Comparison of ENCODE assay signal across 14 cellular contexts in the genomic region with DNA sequence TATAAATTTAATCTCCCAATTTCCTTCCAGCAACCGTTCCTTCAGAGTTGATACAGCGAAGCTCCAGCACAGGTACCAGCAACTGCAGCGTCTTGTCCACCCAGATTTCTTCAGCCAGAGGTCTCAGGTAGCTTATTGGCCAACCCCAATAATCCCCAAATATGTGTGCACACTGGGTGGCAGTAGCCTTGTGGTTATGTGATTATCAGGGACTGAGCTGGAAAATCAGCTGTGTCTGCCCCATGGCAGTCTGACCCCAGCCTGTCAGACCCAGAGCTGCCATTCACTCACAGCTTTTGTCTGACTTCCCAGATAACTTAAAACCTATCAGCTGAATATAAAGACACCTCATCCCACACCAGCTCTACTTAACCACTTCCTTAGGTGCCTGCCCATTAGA. TPM values are rescaled to one million over a fixed set of nuclear protein-coding genes. Genes with fewer than 3 reads are reported as not detected.
DNase-seq lines count a peak whose midpoint lies in the region; ATAC-seq and TF ChIP-seq lines count a peak whose summit lies in the region.
"Had no signal": no experiment of that assay in that cellular context is flagged by ENCODE, and none has a peak within 500 bp of the region (broad histone marks: within the 10 kb centered on the region; RNA-seq: fewer than 3 reads in every experiment).

No MANE protein-coding gene starts in this region.

- peaks cover 6% of the 10 kb centered on the region; the same call in 1 of the 2 replicates for H4K20me1 ChIP-seq in DOHH2 (ENCODE audit: control insufficient read depth, insufficient read depth, low read depth, low read length)

- H3K9me2 ChIP-seq in DOHH2 (replicated peaks; ENCODE audit: control insufficient read depth, low read length), result no peaks in the 10 kb centered on the region

- no peaks in the 10 kb centered on the region for H3K27me3 ChIP-seq in CD4-positive, alpha-beta T cell (ENCODE audit: control insufficient read depth, insufficient read depth, low read length)
- no peaks in the 10 kb centered on the region for H3K27me3 ChIP-seq in DOHH2 (ENCODE audit: control insufficient read depth, low read length)
- H3K27me3 ChIP-seq: BE2C, brain microvascular endothelial cell, tibial artery had no signal

- peaks cover 34% of the 10 kb centered on the region for H3K4me1 Mint-ChIP-seq in CD4-positive, alpha-beta T cell (ENCODE audit: low read depth)
- peaks cover 32% of the 10 kb centered on the region for H3K4me1 Mint-ChIP-seq in activated B cell treated with CpG ODN at 0.5 μM for 24 hours

- no peaks in the 10 kb centered on the region for H3K9me3 ChIP-seq in CD4-positive, alpha-beta T cell (ENCODE audit: control insufficient read depth, low read length)
- H3K9me3 ChIP-seq in DOHH2 (ENCODE audit: control insufficient read depth, insufficient read depth, low read length) (no peaks in the 10 kb centered on the region), mesodermal cell (ENCODE audit: control insufficient read depth, low read length) (no peaks in the 10 kb centered on the region)
- H3K9me3 ChIP-seq: BE2C, prostate gland, tibial artery had no signal

- H3K4me3 ChIP-seq in DOHH2 (ENCODE audit: low read length) (no peak overlapping the region), mesodermal cell (ENCODE audit: extremely low read depth, insufficient read depth, low read length, poor library complexity, severe bottlenecking) (peak overlapping the region; percentile 99)
- H3K4me3 ChIP-seq: prostate gland had no signal

- H3F3A ChIP-seq in DOHH2 (ENCODE audit: control insufficient read depth, insufficient read depth), result peaks cover 5% of the 10 kb centered on the region

- H3K36me3 Mint-ChIP-seq in CD4-positive, alpha-beta T cell (ENCODE audit: low read depth), result peaks cover 48% of the 10 kb centered on the region
- H3K36me3 Mint-ChIP-seq in activated B cell treated with CpG ODN at 0.5 μM for 24 hours (ENCODE audit: low read depth), result peaks cover 59% of the 10 kb centered on the region

- 93 to 100% methylated on average over 2 to 3 of the region's 3 CpGs for WGBS in mesodermal cell (ENCODE audit: insufficient coverage in 2 of 2), 2 experiments

- H3K27ac Mint-ChIP-seq in CD4-positive, alpha-beta T cell, result no peak overlapping the region
- H3K27ac Mint-ChIP-seq in activated B cell treated with CpG ODN at 0.5 μM for 24 hours, result peak overlapping the region; percentile 9

- no peak for TF ChIP-seq CTCF in CD4-positive, alpha-beta T cell (IDR thresholded peaks at IDR 0.05)
- TF ChIP-seq CTCF in DOHH2 (IDR thresholded peaks at IDR 0.05; ENCODE audit: low read depth, low read length, poor library complexity, severe bottlenecking) (no peak), activated B cell treated with CpG ODN at 0.5 μM for 24 hours (IDR thresholded peaks at IDR 0.05) (no peak)

- CTCF ChIA-PET in CD4-positive, alpha-beta T cell (lab: Charles Lee), result no interaction called here
- CTCF ChIA-PET in activated B cell treated with CpG ODN at 0.5 μM for 24 hours (lab: Charles Lee), result no interaction called here

- intact Hi-C loops in CD4-positive, alpha-beta T cell (cut with DNase I, micrococcal nuclease), result loop anchor here (1.0 to 5.0 kb wide), 3 partner anchors 28 to 328 kb away; partner anchors contain the start of genes CCDC117 (in 1 of the 2), KREMEN1 (in 1 of the 2) and XBP1 (in 1 of the 2)
- intact Hi-C loops in activated B cell treated with CpG ODN at 0.5 μM for 24 hours (cut with micrococcal nuclease), result loop anchor here (2.0 to 5.0 kb wide), 4 partner anchors 37 to 523 kb away; partner anchors contain the start of genes EWSR1, KREMEN1 and RHBDD3

- no peak for DNase-seq in CD4-positive, alpha-beta T cell
- DNase-seq in activated B cell treated with CpG ODN at 0.5 μM for 24 hours (no peak), EL (no peak)
- DNase-seq: activated naive CD4-positive, alpha-beta T cell treated with anti-CD3 and anti-CD28 coated beads, Interleukin-2, amount 50 U/mL, for 16 hours; BE2C; brain microvascular endothelial cell; cortex of kidney; NCI-H187 treated with DMSO at 0.1 percent for 48 hours; tibial artery had no signal

- POLR2A ChIA-PET in CD4-positive, alpha-beta T cell (lab: Charles Lee), result interaction anchor here (1.1 to 1.2 kb wide), 2 partner anchors 29 to 57 kb away, joined by 4 to 5 read pairs; partner anchors contain the start of genes CCDC117 and XBP1
- POLR2A ChIA-PET in activated B cell treated with CpG ODN at 0.5 μM for 24 hours (lab: Charles Lee), result interaction anchor here (1.6 to 3.0 kb wide), 2 partner anchors 29 to 56 kb away, joined by 6 to 23 read pairs; partner anchors contain the start of genes CCDC117 and XBP1

- H3K27me3 Mint-ChIP-seq in CD4-positive, alpha-beta T cell, result no peaks in the 10 kb centered on the region
- no peaks in the 10 kb centered on the region for H3K27me3 Mint-ChIP-seq in activated B cell treated with CpG ODN at 0.5 μM for 24 hours

- peaks cover 40% of the 10 kb centered on the region for H3K79me2 ChIP-seq in DOHH2 (ENCODE audit: control insufficient read depth, low read length)

- H3K9me3 Mint-ChIP-seq in CD4-positive, alpha-beta T cell, result no peaks in the 10 kb centered on the region
- no peaks in the 10 kb centered on the region for H3K9me3 Mint-ChIP-seq in activated B cell treated with CpG ODN at 0.5 μM for 24 hours

- H3K27ac ChIP-seq in CD4-positive, alpha-beta T cell (ENCODE audit: low read depth, low read length), result no peak overlapping the region
- H3K27ac ChIP-seq in DOHH2 (ENCODE audit: low read depth, low read length) (no peak overlapping the region), mesodermal cell (ENCODE audit: low read depth, low read length, severe bottlenecking) (no peak overlapping the region)
- H3K27ac ChIP-seq: brain microvascular endothelial cell, prostate gland had no signal

- H3K36me3 ChIP-seq in DOHH2 (ENCODE audit: control insufficient read depth, low read length) (peaks cover 47% of the 10 kb centered on the region), mesodermal cell (ENCODE audit: control insufficient read depth, insufficient read depth, low read length) (peaks cover 52% of the 10 kb centered on the region)

- no peak for ATAC-seq in CD4-positive, alpha-beta T cell (ENCODE audit: poor library complexity)
- ATAC-seq in activated B cell treated with CpG ODN at 0.5 μM for 24 hours (ENCODE audit: low read depth) (no peak), HG02588 (IDR thresholded peaks at IDR 0.05; ENCODE audit: unreplicated experiment) (no peak), GM21515 (IDR thresholded peaks at IDR 0.05; ENCODE audit: unreplicated experiment) (no peak)

- H3K4me3 Mint-ChIP-seq in CD4-positive, alpha-beta T cell, result peak overlapping the region; percentile 98
- peak overlapping the region; percentile 55 for H3K4me3 Mint-ChIP-seq in activated B cell treated with CpG ODN at 0.5 μM for 24 hours

- H3K4me2 ChIP-seq in DOHH2 (ENCODE audit: low read length), result 0 out of 2 replicates have a peak overlapping the region, but pooled peaks have one; percentile 87

- H3K4me1 ChIP-seq in DOHH2 (ENCODE audit: control insufficient read depth, low read length), result peaks cover 22% of the 10 kb centered on the region
- H3K4me1 ChIP-seq in mesodermal cell (ENCODE audit: control insufficient read depth, insufficient read depth, low read length, poor library complexity, severe bottlenecking), result no peaks in the 10 kb centered on the region
- H3K4me1 ChIP-seq: BE2C, prostate gland had no signal

RNA-seq across cellular contexts. Expression of gene HSCB, which starts 2.0 kb away (rescaled TPM):
- 1 to 10 TPM; 3.4 to 3.7 TPM for total RNA-seq in CD4-positive, alpha-beta T cell
- 16.0 and 17.0 TPM in 2 replicates for total RNA-seq in activated B cell treated with CpG ODN at 0.5 μM for 24 hours
- polyA plus RNA-seq in mesodermal cell (2013, experiment 1 of 2), result 18.8 TPM
- polyA plus RNA-seq in mesodermal cell (2013, experiment 2 of 2), result 20.2 TPM

RNA-seq across cellular contexts. Expression of gene CHEK2, which starts 2.2 kb away (rescaled TPM):
- 1 to 10 TPM; 2.6 to 4.0 TPM for total RNA-seq in CD4-positive, alpha-beta T cell
- total RNA-seq in activated B cell treated with CpG ODN at 0.5 μM for 24 hours, result 13.5 and 14.9 TPM in 2 replicates
- polyA plus RNA-seq in mesodermal cell (2013, experiment 1 of 2), result 19.4 TPM
- polyA plus RNA-seq in mesodermal cell (2013, experiment 2 of 2), result 19.9 TPM

RNA-seq across cellular contexts. Expression of gene CCDC117, which starts 28.6 kb away (rescaled TPM):
- total RNA-seq in CD4-positive, alpha-beta T cell, result 10 to 100 TPM; 14.2 to 16.1 TPM
- total RNA-seq in activated B cell treated with CpG ODN at 0.5 μM for 24 hours, result 16.3 and 21.9 TPM in 2 replicates
- polyA plus RNA-seq in mesodermal cell (2013, experiment 1 of 2), result 28.8 TPM
- polyA plus RNA-seq in mesodermal cell (2013, experiment 2 of 2), result 25.6 TPM

RNA-seq across cellular contexts. Expression of gene XBP1, which starts 56.5 kb away (rescaled TPM):
- 100 to 1,000 TPM; 180 to 190 TPM for total RNA-seq in CD4-positive, alpha-beta T cell
- 57.7 and 67.3 TPM in 2 replicates for total RNA-seq in activated B cell treated with CpG ODN at 0.5 μM for 24 hours
- 164 TPM for polyA plus RNA-seq in mesodermal cell (2013, experiment 1 of 2)
- 151 TPM for polyA plus RNA-seq in mesodermal cell (2013, experiment 2 of 2)
